Comparison of ENCODE assay signal across 8 cellular contexts in the genomic region with DNA sequence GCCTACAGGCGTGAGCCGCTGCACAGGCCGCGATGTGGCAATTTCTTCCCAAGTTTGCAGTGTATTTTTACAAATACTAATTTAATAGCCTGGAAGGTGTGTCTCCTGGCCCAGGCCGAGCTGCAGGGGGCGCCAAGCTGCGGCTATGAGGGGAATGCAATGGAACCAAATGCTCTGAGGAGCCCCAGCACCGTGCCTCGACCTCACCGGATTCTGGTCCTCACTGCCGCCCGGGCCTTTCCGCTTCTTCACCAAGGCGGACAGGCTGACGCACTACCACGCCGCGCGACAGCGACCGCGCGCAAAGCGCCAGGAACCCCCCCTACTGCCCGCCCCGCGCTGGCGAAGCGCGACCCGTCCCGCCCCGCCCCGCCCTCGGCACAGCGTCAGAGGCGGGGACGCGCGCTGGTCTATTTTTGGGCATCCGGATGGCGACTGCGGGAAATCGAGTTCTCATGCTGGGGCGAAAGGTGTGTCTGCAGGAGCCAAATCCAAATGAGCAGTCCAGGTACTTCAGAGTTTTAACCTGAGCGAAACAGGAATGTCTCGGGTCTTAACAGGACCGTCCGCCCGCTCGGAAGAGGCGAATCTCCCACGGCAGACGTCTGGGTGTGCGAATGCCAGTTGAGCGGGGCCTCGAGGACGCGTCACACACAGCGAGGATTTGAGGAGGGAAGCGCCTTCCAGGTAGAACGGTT. TPM values are rescaled to one million over a fixed set of nuclear protein-coding genes. Genes with fewer than 3 reads are reported as not detected.
DNase-seq lines count a peak whose midpoint lies in the region; ATAC-seq, FAIRE-seq and TF ChIP-seq lines count a peak whose summit lies in the region.

No MANE protein-coding gene starts in this region.

- no peak overlapping the region for H3K27ac ChIP-seq in SJSA1
- peak overlapping the region; percentile 41 for H3K27ac ChIP-seq in stomach smooth muscle (ENCODE audit: low read length)

- H3K4me1 ChIP-seq in SJSA1 (replicated peaks): no peaks in the 10 kb centered on the region
- peaks cover 8% of the 10 kb centered on the region for H3K4me1 ChIP-seq in stomach smooth muscle (ENCODE audit: control insufficient read depth, insufficient read depth, low read length)

- H3K27me3 ChIP-seq in SJSA1 (replicated peaks) (no peaks in the 10 kb centered on the region), stomach smooth muscle (ENCODE audit: control insufficient read depth in 1 of 2, insufficient read depth in 2 of 2, low read length in 2 of 2) (no peaks in the 10 kb centered on the region)

- H3K4me1 Mint-ChIP-seq in activated naive CD8-positive, alpha-beta T cell treated with anti-CD3 and anti-CD28 coated beads for 36 hours: peaks cover 3% of the 10 kb centered on the region

- H3K36me3 ChIP-seq in SJSA1 (no peaks in the 10 kb centered on the region), stomach smooth muscle (ENCODE audit: control insufficient read depth in 2 of 2, insufficient read depth in 2 of 2, low read length in 2 of 2) (no peaks in the 10 kb centered on the region)

- H3K4me3 ChIP-seq in SJSA1 (peak overlapping the region; percentile 33), stomach smooth muscle (ENCODE audit: low read length in 2 of 2) (peak overlapping the region; percentile 83 to 88)

- ATAC-seq in Right ventricle myocardium inferior (peak; percentile 97), GM19351 (IDR thresholded peaks at IDR 0.05; ENCODE audit: unreplicated experiment) (no peak)

- intact Hi-C loops in Right ventricle myocardium inferior (cut with DNase I): loop anchor here (2.0 kb wide), 1 partner anchor 32 kb away; a partner anchor contains a TSS

- peak overlapping the region; percentile 44 to 68 for H3K9ac ChIP-seq in stomach smooth muscle (ENCODE audit: low read length in 2 of 2)

- FAIRE-seq in H54 (lab: Jason Lieb, UNC): no peak

- peaks cover 11% of the 10 kb centered on the region for H3K9me3 Mint-ChIP-seq in activated naive CD8-positive, alpha-beta T cell treated with anti-CD3 and anti-CD28 coated beads for 36 hours

- DNase-seq in SJSA1 (ENCODE audit: low read depth in 1 of 2, low spot score in 2 of 2) (peak; percentile 25 to 51), Right ventricle myocardium inferior (ENCODE audit: missing footprints) (peak; percentile 90), occipital lobe (lab: John Stamatoyannopoulos, UW) (peak; percentile 86), H54 (ENCODE audit: insufficient read length, low spot score) (no peak)
- peak; percentile 87 for DNase-seq in activated naive CD8-positive, alpha-beta T cell treated with anti-CD3 and anti-CD28 coated beads for 36 hours

- TF ChIP-seq CTCF in GM12872 (IDR thresholded peaks at IDR 0.05; ENCODE audit: insufficient read depth, low read depth, low read length): peak; percentile 21; the same call in 1 of the 3 replicates

- no peak for TF ChIP-seq POLR2A in H54 (IDR thresholded peaks at IDR 0.05; ENCODE audit: low read depth, low read length)

- H3K36me3 Mint-ChIP-seq in activated naive CD8-positive, alpha-beta T cell treated with anti-CD3 and anti-CD28 coated beads for 36 hours: peaks cover 7% of the 10 kb centered on the region

- H3K27me3 Mint-ChIP-seq in activated naive CD8-positive, alpha-beta T cell treated with anti-CD3 and anti-CD28 coated beads for 36 hours: peaks cover 3% of the 10 kb centered on the region

- H3K9me3 ChIP-seq in SJSA1 (replicated peaks) (peaks cover 3% of the 10 kb centered on the region; the same call in 1 of the 2 replicates), stomach smooth muscle (ENCODE audit: control insufficient read depth in 2 of 2, low read length in 2 of 2) (no peaks in the 10 kb centered on the region)

- peak overlapping the region; percentile 76 for H3K27ac Mint-ChIP-seq in activated naive CD8-positive, alpha-beta T cell treated with anti-CD3 and anti-CD28 coated beads for 36 hours

- peak overlapping the region; percentile 77 for H3K4me3 Mint-ChIP-seq in activated naive CD8-positive, alpha-beta T cell treated with anti-CD3 and anti-CD28 coated beads for 36 hours

RNA-seq across cellular contexts. Expression of a gene that starts 31.7 kb away (rescaled TPM):
- total RNA-seq in SJSA1 (2014; rRNA removed; shearing (Covaris generic)): 9.5 and 27.5 TPM in 2 replicates
- 1 to 10 TPM; 4.1 to 4.2 TPM for total RNA-seq in activated naive CD8-positive, alpha-beta T cell treated with anti-CD3 and anti-CD28 coated beads for 36 hours
- total RNA-seq in Right ventricle myocardium inferior: 27.3 TPM
- total RNA-seq in occipital lobe: 5.1 TPM
